In the genomic region with DNA sequence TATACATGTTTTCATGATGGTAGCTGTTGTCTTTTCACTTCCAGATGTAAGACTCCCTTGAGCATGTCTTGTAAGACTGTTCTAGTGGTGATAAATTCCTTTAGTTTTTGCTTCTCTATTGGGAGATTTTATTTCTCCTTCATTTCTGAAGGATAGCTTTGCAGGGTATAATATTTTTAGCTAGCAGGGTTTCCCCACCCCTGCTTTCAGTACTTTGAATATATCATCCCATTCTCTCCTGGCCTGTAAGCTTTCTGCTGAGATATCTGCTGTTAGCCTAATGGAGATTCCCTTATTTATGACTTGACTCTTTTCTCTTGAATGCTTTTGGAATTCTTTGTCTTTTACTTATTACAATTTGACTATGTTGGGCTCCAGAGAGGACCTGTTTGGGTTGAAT, we compare ENCODE assay signal across 33 cellular contexts.
A peak's percentile ranks its signal among the peaks of the same experiment; 100 is the strongest.
DNase-seq lines count a peak whose midpoint lies in the region; ATAC-seq, FAIRE-seq and TF ChIP-seq lines count a peak whose summit lies in the region.
"Had no signal": no experiment of that assay in that cellular context is flagged by ENCODE, and none has a peak within 500 bp of the region (broad histone marks: within the 10 kb centered on the region; RNA-seq: fewer than 3 reads in every experiment).

No MANE protein-coding gene starts in this region.

- no peak for TF ChIP-seq RAD21 in HepG2 (CRISPR knock-in tag; IDR thresholded peaks at IDR 0.05)
- no peak for TF ChIP-seq RAD21 in K562 (CRISPR knock-in tag; conservative IDR thresholded peaks at IDR 0.05 in 1 of 2, IDR thresholded peaks at IDR 0.05 in 1 of 2)

- no peak for TF ChIP-seq CTCF in HepG2 (CRISPR knock-in tag; IDR thresholded peaks at IDR 0.05)
- no peak for TF ChIP-seq CTCF in right lobe of liver (IDR thresholded peaks at IDR 0.05)
- no peak for TF ChIP-seq CTCF in K562 (IDR thresholded peaks at IDR 0.05 in 2 of 3, conservative IDR thresholded peaks at IDR 0.05 in 1 of 3; ENCODE audit: insufficient read depth in 2 of 3, low read depth in 1 of 3, low read length in 3 of 3)
- TF ChIP-seq CTCF in stomach (IDR thresholded peaks at IDR 0.05): no peak

- H3K4me1 ChIP-seq in HepG2 (ENCODE audit: insufficient read depth, low read length): no peaks in the 10 kb centered on the region
- no peaks in the 10 kb centered on the region for H3K4me1 ChIP-seq in right lobe of liver
- no peaks in the 10 kb centered on the region for H3K4me1 ChIP-seq in adipocyte (ENCODE audit: control insufficient read depth, insufficient read depth, low read length)
- no peaks in the 10 kb centered on the region for H3K4me1 ChIP-seq in K562 (replicated peaks in 1 of 2; ENCODE audit: control insufficient read depth in 2 of 2, insufficient read depth in 2 of 2, low read length in 2 of 2)
- no peaks in the 10 kb centered on the region for H3K4me1 ChIP-seq in stomach
- H3K4me1 ChIP-seq: A549; BE2C; BLaER1; BLaER1 treated with 17β-estradiol and CSF1 and Interleukin-3, amounts not matched to agents 10 nM and 100 nM; Caco-2 had no signal

- no peak overlapping the region for H2AFZ ChIP-seq in HepG2 (ENCODE audit: low read length)
- H2AFZ ChIP-seq in K562 (ENCODE audit: low read depth, low read length): no peak overlapping the region

- TF ChIP-seq EP300 in HepG2 (IDR thresholded peaks at IDR 0.05; ENCODE audit: low read depth in 2 of 2, low read length in 2 of 2) (no peak), HepG2 (CRISPR knock-in tag; IDR thresholded peaks at IDR 0.05; ENCODE audit: borderline replicate concordance) (no peak), K562 (IDR thresholded peaks at IDR 0.05; ENCODE audit: low read length) (no peak), stomach (IDR thresholded peaks at IDR 0.05) (no peak)

- H3K27me3 ChIP-seq in HepG2 (ENCODE audit: control insufficient read depth in 1 of 2, insufficient read depth in 2 of 2, low read length in 2 of 2): no peaks in the 10 kb centered on the region
- H3K27me3 ChIP-seq in right lobe of liver: no peaks in the 10 kb centered on the region
- H3K27me3 ChIP-seq in adipocyte (replicated peaks; ENCODE audit: control insufficient read depth, insufficient read depth, low read length): no peaks in the 10 kb centered on the region
- no peaks in the 10 kb centered on the region for H3K27me3 ChIP-seq in K562 (ENCODE audit: control insufficient read depth in 2 of 2, insufficient read depth in 2 of 2, low read length in 2 of 2)
- H3K27me3 ChIP-seq in MG63: no peaks in the 10 kb centered on the region
- H3K27me3 ChIP-seq in stomach: no peaks in the 10 kb centered on the region
- H3K27me3 ChIP-seq: BE2C; BLaER1; BLaER1 treated with 17β-estradiol and CSF1 and Interleukin-3, amounts not matched to agents 10 nM and 100 nM had no signal

- no peak for FAIRE-seq in HepG2 (lab: Jason Lieb, UNC)
- FAIRE-seq in K562 (lab: Jason Lieb, UNC): no peak
- peak; percentile 5 for FAIRE-seq in urothelium cell line (lab: Jason Lieb, UNC)
- FAIRE-seq: D721Med had no signal

- H4K20me1 ChIP-seq in HepG2 (ENCODE audit: insufficient read depth, low read length) (no peaks in the 10 kb centered on the region), K562 (replicated peaks; ENCODE audit: control insufficient read depth, insufficient read depth, low read length) (no peaks in the 10 kb centered on the region)
- H4K20me1 ChIP-seq: BLaER1; BLaER1 treated with 17β-estradiol and CSF1 and Interleukin-3, amounts not matched to agents 10 nM and 100 nM had no signal

- H3K4me3 ChIP-seq in HepG2 (replicated peaks in 1 of 3; ENCODE audit: insufficient read depth in 1 of 3, low read depth in 2 of 3, low read length in 3 of 3): no peak overlapping the region
- H3K4me3 ChIP-seq in right lobe of liver: no peak overlapping the region
- peak overlapping the region; percentile 24 for H3K4me3 ChIP-seq in adipocyte (ENCODE audit: low read length)
- no peak overlapping the region for H3K4me3 ChIP-seq in K562
- H3K4me3 ChIP-seq in MG63: no peak overlapping the region
- H3K4me3 ChIP-seq in stomach: no peak overlapping the region
- H3K4me3 ChIP-seq: A549; BLaER1; BLaER1 treated with 17β-estradiol and CSF1 and Interleukin-3, amounts not matched to agents 10 nM and 100 nM had no signal

- ATAC-seq in HepG2 (no peak), right lobe of liver (no peak), K562 (no peak)
- ATAC-seq: A549; CD8-positive, alpha-beta T cell had no signal

- H3K9ac ChIP-seq in HepG2 (ENCODE audit: insufficient read depth, low read depth, low read length) (no peak overlapping the region), adipocyte (ENCODE audit: low read length) (no peak overlapping the region), K562 (ENCODE audit: insufficient read depth in 1 of 2, low read depth in 2 of 2, low read length in 2 of 2) (no peak overlapping the region)
- H3K9ac ChIP-seq: BLaER1; BLaER1 treated with 17β-estradiol and CSF1 and Interleukin-3, amounts not matched to agents 10 nM and 100 nM had no signal

- CTCF ChIA-PET in HepG2 (lab: Yijun Ruan, JAX; ENCODE audit: low intra/inter-chr PET ratio, low total read pairs): no interaction called here
- CTCF ChIA-PET in K562 (lab: Yijun Ruan, JAX; ENCODE audit: low intra/inter-chr PET ratio): no interaction called here

- BruUV-seq in HepG2 (replicated peaks; lab: Mats Ljungman, UMichigan) (no TSS peak), K562 (replicated peaks; lab: Mats Ljungman, UMichigan) (no TSS peak)

- H3K36me3 ChIP-seq in HepG2 (replicated peaks in 1 of 2; ENCODE audit: control insufficient read depth in 1 of 2, insufficient read depth in 2 of 2, low read length in 2 of 2) (no peaks in the 10 kb centered on the region; a peak in 1 of 5 replicates), right lobe of liver (no peaks in the 10 kb centered on the region), adipocyte (ENCODE audit: control insufficient read depth, insufficient read depth, low read length, severe bottlenecking) (peaks cover 6% of the 10 kb centered on the region), K562 (ENCODE audit: control insufficient read depth, insufficient read depth, low read length) (no peaks in the 10 kb centered on the region), MG63 (no peaks in the 10 kb centered on the region), stomach (peaks cover 0 to 21% (median 12%) of the 10 kb centered on the region in 4 donors)

- H3K9me1 ChIP-seq in K562 (ENCODE audit: control insufficient read depth, insufficient read depth, low read length): no peaks in the 10 kb centered on the region

- POLR2A ChIA-PET in HepG2 (lab: Yijun Ruan, JAX) (no interaction called here), K562 (lab: Yijun Ruan, JAX) (interaction anchor here (0.5 to 0.6 kb wide), 2 partner anchors 149 to 345 kb away, joined by 3 read pairs; no protein-coding TSS in a partner anchor)

- in situ Hi-C loops in HepG2 (cut with HindIII; ENCODE audit: extremely low pct_ligation_motif_present, low pct_unique_long_range_greater_than_20kb) (no loop called here), K562 (cut with MboI) (no loop called here)

- no peak overlapping the region for H3K27ac ChIP-seq in HepG2 (ENCODE audit: extremely low read length, insufficient read depth, low read length)
- no peak overlapping the region for H3K27ac ChIP-seq in right lobe of liver
- H3K27ac ChIP-seq in K562 (ENCODE audit: extremely low read depth, low read depth, low read length): no peak overlapping the region
- no peak overlapping the region for H3K27ac ChIP-seq in stomach
- H3K27ac ChIP-seq: 22Rv1; A549; BLaER1; BLaER1 treated with 17β-estradiol and CSF1 and Interleukin-3, amounts not matched to agents 10 nM and 100 nM; C4-2B had no signal

- peaks cover 18% of the 10 kb centered on the region for H3K9me3 ChIP-seq in HepG2 (ENCODE audit: low read length)
- no peaks in the 10 kb centered on the region for H3K9me3 ChIP-seq in right lobe of liver
- peaks cover 11% of the 10 kb centered on the region for H3K9me3 ChIP-seq in adipocyte (ENCODE audit: control insufficient read depth, low read length)
- no peaks in the 10 kb centered on the region for H3K9me3 ChIP-seq in K562 (replicated peaks; ENCODE audit: control insufficient read depth, insufficient read depth, low read depth, low read length)
- peaks cover 4% of the 10 kb centered on the region; the same call in 1 of the 2 replicates for H3K9me3 ChIP-seq in MG63
- H3K9me3 ChIP-seq in stomach: peaks cover 0 to 29% (median 9%) of the 10 kb centered on the region in 4 donors
- H3K9me3 ChIP-seq: BE2C had no signal

- TF ChIP-seq POLR2A in HepG2 (IDR thresholded peaks at IDR 0.05; ENCODE audit: insufficient read depth in 1 of 2, low read depth in 2 of 2, low read length in 2 of 2) (no peak), right lobe of liver (IDR thresholded peaks at IDR 0.05) (no peak), K562 (conservative IDR thresholded peaks at IDR 0.05) (no peak), stomach (IDR thresholded peaks at IDR 0.05) (no peak)

- H3K79me2 ChIP-seq in HepG2 (ENCODE audit: insufficient read depth, low read length): no peaks in the 10 kb centered on the region
- H3K79me2 ChIP-seq in K562 (ENCODE audit: control insufficient read depth, insufficient read depth, low read length): no peaks in the 10 kb centered on the region

- H3K4me2 ChIP-seq in HepG2 (ENCODE audit: low read depth, low read length) (no peak overlapping the region), K562 (ENCODE audit: insufficient read depth, low read length) (no peak overlapping the region)
- H3K4me2 ChIP-seq: A549; BLaER1; BLaER1 treated with 17β-estradiol and CSF1 and Interleukin-3, amounts not matched to agents 10 nM and 100 nM had no signal

- intact Hi-C loops in HepG2 (cut with micrococcal nuclease; ENCODE audit: unreplicated experiment) (no loop called here), right lobe of liver (cut with DNase I) (no loop called here), K562 (cut with micrococcal nuclease) (no loop called here), stomach (cut with DNase I; ENCODE audit: low total_unique reads) (no loop called here)

- DNase-seq in HepG2 (ENCODE audit: low spot score) (no peak), right lobe of liver (no peak), adipocyte (ENCODE audit: low read depth) (no peak), K562 (ENCODE audit: extremely low read depth in 1 of 4, low spot score in 3 of 4) (no peak), urothelium cell line (ENCODE audit: low spot score) (no peak), AML-193 (lab: John Stamatoyannopoulos, UW) (no peak), MG63 (no peak), stomach (no peak)
- DNase-seq: 8988T; ACHN; BE2C; C1 segment of cervical spinal cord; Caco-2; Calu3; CD4-positive, alpha-beta memory T cell; CD4-positive, alpha-beta T cell; CD4-positive, CD25-positive, alpha-beta regulatory T cell; CD8-positive, alpha-beta memory T cell; CD8-positive, alpha-beta T cell; COR-L47; DMS 273 treated with DMSO at 0.1 percent for 48 hours; DMS153; DMS53; DMS79; DMS79 treated with DMSO at 0.1 percent for 48 hours; DND-41; EL had no signal

TF ChIP-seq in HepG2, 621 proteins besides CTCF, POLR2A, EP300 and RAD21:
- TF ChIP-seq ZNF788 (CRISPR knock-in tag; IDR thresholded peaks at IDR 0.05; ENCODE audit: borderline replicate concordance) (no peak), ZFP1 (CRISPR knock-in tag; IDR thresholded peaks at IDR 0.05) (peak; percentile 54; the same call in 1 of the 2 replicates)
TF ChIP-seq in HepG2: peak in this region for 1.
